ENCODE assay signal across 1 cellular context in the genomic region with DNA sequence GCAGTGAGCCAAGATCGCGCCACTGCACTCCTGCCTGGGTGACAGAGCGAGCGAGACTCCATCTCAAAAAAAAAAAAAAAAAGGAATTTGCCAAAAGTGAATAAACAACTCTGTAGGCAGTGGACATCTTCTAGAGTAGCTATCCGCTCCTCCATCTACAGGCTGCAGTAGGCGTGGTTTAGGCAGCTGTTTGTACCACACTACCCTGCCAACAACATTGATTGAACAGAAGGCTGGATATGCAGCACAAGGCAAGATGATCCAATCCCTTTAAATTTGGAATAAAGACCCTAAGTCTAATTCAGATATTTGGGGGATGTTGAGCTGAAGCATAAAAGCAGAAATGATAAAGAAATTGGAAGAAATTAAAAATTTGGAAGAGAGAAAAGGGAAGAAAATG.
TF ChIP-seq lines count a peak whose summit lies in the region.

No MANE protein-coding gene starts in this region.

TF ChIP-seq in IMR-90, 13 proteins besides CTCF, POLR2A, EP300 and RAD21 (continued from another document):
- TF ChIP-seq, protein P1, sequence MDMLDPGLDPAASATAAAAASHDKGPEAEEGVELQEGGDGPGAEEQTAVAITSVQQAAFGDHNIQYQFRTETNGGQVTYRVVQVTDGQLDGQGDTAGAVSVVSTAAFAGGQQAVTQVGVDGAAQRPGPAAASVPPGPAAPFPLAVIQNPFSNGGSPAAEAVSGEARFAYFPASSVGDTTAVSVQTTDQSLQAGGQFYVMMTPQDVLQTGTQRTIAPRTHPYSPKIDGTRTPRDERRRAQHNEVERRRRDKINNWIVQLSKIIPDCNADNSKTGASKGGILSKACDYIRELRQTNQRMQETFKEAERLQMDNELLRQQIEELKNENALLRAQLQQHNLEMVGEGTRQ (IDR thresholded peaks at IDR 0.05; ENCODE audit: low read depth, low read length): no peak
- no peak for TF ChIP-seq MAZ (IDR thresholded peaks at IDR 0.05; ENCODE audit: borderline replicate concordance, low read depth, low read length)
- TF ChIP-seq CHD1 (IDR thresholded peaks at IDR 0.05; ENCODE audit: low read depth, low read length): no peak
- TF ChIP-seq BHLHE40 (IDR thresholded peaks at IDR 0.05; ENCODE audit: low read depth, low read length): no peak
- TF ChIP-seq RFX5 (IDR thresholded peaks at IDR 0.05; ENCODE audit: low read depth, low read length): no peak
